ENCODE assay signal across 12 cellular contexts in the genomic region with DNA sequence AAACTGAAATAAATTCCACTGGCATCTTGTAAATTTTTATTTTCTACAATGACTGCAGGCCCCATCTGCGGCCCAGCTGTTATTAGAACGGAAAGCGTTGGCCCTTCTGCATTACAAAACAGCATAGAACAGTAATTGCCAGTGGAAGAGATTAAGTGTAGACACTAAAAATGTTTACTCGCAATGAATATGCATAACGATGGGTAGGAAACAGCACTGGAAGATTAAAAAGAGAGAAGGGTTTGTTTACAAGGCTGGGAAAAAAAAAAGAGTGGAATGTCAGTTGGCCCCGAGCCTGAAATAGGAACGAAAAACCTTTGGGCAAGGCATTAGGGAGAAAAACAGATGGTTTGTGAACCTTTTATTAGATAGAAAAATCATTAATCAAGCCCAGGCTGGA.
DNase-seq lines count a peak whose midpoint lies in the region; ATAC-seq and TF ChIP-seq lines count a peak whose summit lies in the region.
"Had no signal": no experiment of that assay in that cellular context is flagged by ENCODE, and none has a peak within 500 bp of the region (broad histone marks: within the 10 kb centered on the region; RNA-seq: fewer than 3 reads in every experiment).

No MANE protein-coding gene starts in this region.

- no peak for TF ChIP-seq EP300 in transverse colon (IDR thresholded peaks at IDR 0.05; ENCODE audit: low read depth)

- H3K36me3 ChIP-seq in adipocyte (ENCODE audit: control insufficient read depth, insufficient read depth, low read length, severe bottlenecking) = no peaks in the 10 kb centered on the region
- H3K36me3 ChIP-seq in heart right ventricle = no peaks in the 10 kb centered on the region
- H3K36me3 ChIP-seq in transverse colon = no peaks in the 10 kb centered on the region

- in situ Hi-C loops in transverse colon (cut with MboI; ENCODE audit: low pct_ligation_motif_present in 1 of 4, low pct_unique_long_range_greater_than_20kb in 1 of 4, low sequenced_read_pairs in 3 of 4) = no loop called here

- H3K27ac ChIP-seq in heart right ventricle (peak overlapping the region in 8 of 10 donors; percentile 31 to 67 (median 58)), transverse colon (peak overlapping the region in 3 of 4 donors; percentile 11 to 33 (median 27))

- H3K27me3 ChIP-seq in adipocyte (replicated peaks; ENCODE audit: control insufficient read depth, insufficient read depth, low read length) = no peaks in the 10 kb centered on the region
- no peaks in the 10 kb centered on the region for H3K27me3 ChIP-seq in heart right ventricle
- no peaks in the 10 kb centered on the region for H3K27me3 ChIP-seq in transverse colon

- WGBS in heart right ventricle, 2 donors = 37 to 38% methylated on average over 7 of the region's 7 CpGs
- WGBS in transverse colon (ENCODE audit: low coverage in 1 of 2), 2 donors = 60 to 66% methylated on average over 7 of the region's 7 CpGs
- 30 to 36% methylated on average over 7 of the region's 7 CpGs for WGBS in lower leg skin, 2 donors

- intact Hi-C loops in heart right ventricle (cut with DNase I) (loop anchor here in 7 of 10 donors (5.0 to 10.0 kb wide), 9 partner anchors 82 to 711 kb away; a partner anchor contains a TSS), transverse colon (cut with DNase I; ENCODE audit: low total_unique reads) (no loop called here), lower leg skin (cut with DNase I; ENCODE audit: low total_unique reads) (no loop called here)

- H3K9me3 ChIP-seq in adipocyte (ENCODE audit: control insufficient read depth, low read length) (no peaks in the 10 kb centered on the region), heart right ventricle (no peaks in the 10 kb centered on the region), transverse colon (no peaks in the 10 kb centered on the region)

- TF ChIP-seq CTCF in heart right ventricle (IDR thresholded peaks at IDR 0.05) = no peak
- no peak for TF ChIP-seq CTCF in transverse colon (IDR thresholded peaks at IDR 0.05)
- TF ChIP-seq CTCF in lower leg skin (IDR thresholded peaks at IDR 0.05) = no peak

- DNase-seq in HCEC 1CT (peak; percentile 62), adipocyte (ENCODE audit: low read depth) (no peak), heart right ventricle (peak in 1 of 2 donors; percentile 36), transverse colon (no peak), lower leg skin (ENCODE audit: low spot score in 2 of 2) (no peak)
- DNase-seq: activated CD8-positive, alpha-beta memory T cell treated with anti-CD3 and anti-CD28 coated beads, Interleukin-2, amount 10 ng/mL, durations not matched to agents 7 days and 5 days; activated naive CD4-positive, alpha-beta T cell treated with anti-CD3 and anti-CD28 coated beads, Interleukin-2, amount 50 U/mL, for 16 hours; cerebellar nuclear complex; NCI-H526 had no signal

- TF ChIP-seq POLR2A in transverse colon (IDR thresholded peaks at IDR 0.05) = no peak
- TF ChIP-seq POLR2A in lower leg skin (IDR thresholded peaks at IDR 0.05) = no peak

- ATAC-seq in heart right ventricle = peak in 7 of 8 donors; percentile 56 to 81 (median 71)
- ATAC-seq in HG02610 (IDR thresholded peaks at IDR 0.05; ENCODE audit: unreplicated experiment) = no peak
- no peak for ATAC-seq in GM18873 (IDR thresholded peaks at IDR 0.05; ENCODE audit: low FRiP score, unreplicated experiment)
- ATAC-seq: activated CD8-positive, alpha-beta memory T cell treated with anti-CD3 and anti-CD28 coated beads, Interleukin-2, amount 10 ng/mL, durations not matched to agents 7 days and 5 days; GM12878 had no signal

- peak overlapping the region; percentile 58 for H3K9ac ChIP-seq in adipocyte (ENCODE audit: low read length)

- H3K4me3 ChIP-seq in adipocyte (ENCODE audit: low read length) (peak overlapping the region; percentile 47), heart right ventricle (no peak overlapping the region), transverse colon (no peak overlapping the region), lower leg skin (ENCODE audit: low read depth, poor library complexity, severe bottlenecking) (no peak overlapping the region)
- H3K4me3 ChIP-seq: GM12878 had no signal

- H3K4me1 ChIP-seq in adipocyte (ENCODE audit: control insufficient read depth, insufficient read depth, low read length) = peaks cover 45% of the 10 kb centered on the region
- peaks cover 0 to 46% (median 20%) of the 10 kb centered on the region in 9 donors for H3K4me1 ChIP-seq in heart right ventricle
- H3K4me1 ChIP-seq in transverse colon = no peaks in the 10 kb centered on the region

Comparison
In these comparisons a context has a peak if more than half of its experiments do, and no peak if none do; other contexts are left out.
1. ATAC-seq: peak in heart right ventricle (7 of 8); none in HG02610 (single experiment) and GM18873 (single experiment).
2. intact Hi-C loops: an anchor here in heart right ventricle (5.0 to 10.0 kb wide); none called in transverse colon and lower leg skin.